In the genomic region with DNA sequence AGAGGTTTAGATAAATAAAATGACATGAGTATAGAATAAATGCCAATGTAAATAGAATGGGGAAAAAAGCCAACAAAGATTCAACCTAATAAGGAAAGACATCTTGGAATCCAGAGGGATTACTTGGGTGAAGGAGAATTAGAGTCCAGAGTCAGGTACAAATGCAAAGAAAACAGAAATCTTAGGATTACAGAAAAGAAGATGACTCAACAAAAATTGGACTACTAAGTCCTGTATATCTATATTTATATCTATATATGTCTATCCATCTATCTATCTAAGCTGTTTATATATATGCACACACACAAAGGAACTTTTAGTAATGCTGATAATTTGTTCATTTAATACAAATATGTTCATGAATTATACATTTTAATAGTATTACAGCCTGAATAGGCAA, we compare ENCODE assay signal across 31 cellular contexts.
"Had no signal": no experiment of that assay in that cellular context is flagged by ENCODE, and none has a peak within 500 bp of the region (broad histone marks: within the 10 kb centered on the region; RNA-seq: fewer than 3 reads in every experiment).

No MANE protein-coding gene starts in this region.

- H3K27ac Mint-ChIP-seq: dendritic cell treated with granulocyte-macrophage colony-stimulating factor and Interleukin-4, amounts not matched to agents 40 ng/mL and 50 ng/mL, for 4 days; mesothelial cell of epicardium; naive B cell; natural killer cell treated with Interleukin-12 subunit alpha and Interleukin-12 subunit beta and Interleukin-15 and Interleukin-18, amount 100 ng/mL, for 72 hours; progenitor cell of endocrine pancreas; stimulated activated memory B cell treated with anti-CD40 and anti-IgM and Interleukin-4, amounts not matched to agents 10 μg/mL and 1 μg/mL and 100 μg/mL, for 72 hours; stimulated activated naive CD8-positive, alpha-beta T cell treated with anti-CD3 and anti-CD28 coated beads, Interleukin-15, Interleukin-2, amounts not matched to agents 100 ng/mL and 50 ng/mL, for 24 hours had no signal

- H3K4me2 ChIP-seq: hepatocyte had no signal

- DNase-seq: colonic mucosa; effector memory CD4-positive, alpha-beta T cell; foreskin keratinocyte; heart left ventricle; kidney; mesenchymal stem cell; mucosa of descending colon; naive B cell; spleen; stimulated activated CD4-positive, alpha-beta T cell treated with anti-CD3 and anti-CD28 coated beads, Interleukin-4, amount 100 ng/mL, for 4 hours; upper lobe of left lung had no signal

- H3K27ac ChIP-seq: colonic mucosa, esophagus muscularis mucosa, foreskin keratinocyte, gastroesophageal sphincter, heart left ventricle, hepatocyte, neutrophil, parathyroid adenoma, right atrium auricular region, skin epidermis, spleen, thoracic aorta, tibial nerve, upper lobe of left lung had no signal

- FAIRE-seq: endothelial cell of umbilical vein, kidney, urothelium cell line had no signal

- H3K4me3 ChIP-seq: colonic mucosa, esophagus muscularis mucosa, gastroesophageal sphincter, heart left ventricle, hepatocyte, lung, mucosa of descending colon, right atrium auricular region, skin epidermis, spleen, thoracic aorta, tibial nerve, upper lobe of left lung had no signal

- H3K9ac ChIP-seq: parathyroid adenoma had no signal

- H3K9me3 Mint-ChIP-seq: dendritic cell treated with granulocyte-macrophage colony-stimulating factor and Interleukin-4, amounts not matched to agents 40 ng/mL and 50 ng/mL, for 4 days; natural killer cell treated with Interleukin-12 subunit alpha and Interleukin-12 subunit beta and Interleukin-15 and Interleukin-18, amount 100 ng/mL, for 72 hours; stimulated activated memory B cell treated with anti-CD40 and anti-IgM and Interleukin-4, amounts not matched to agents 10 μg/mL and 1 μg/mL and 100 μg/mL, for 72 hours; stimulated activated naive CD8-positive, alpha-beta T cell treated with anti-CD3 and anti-CD28 coated beads, Interleukin-15, Interleukin-2, amounts not matched to agents 100 ng/mL and 50 ng/mL, for 24 hours had no signal

- H3K79me2 ChIP-seq: hepatocyte had no signal

- H3K4me1 ChIP-seq: colonic mucosa, esophagus muscularis mucosa, foreskin keratinocyte, gastroesophageal sphincter, heart left ventricle, right atrium auricular region, spleen, tibial nerve, upper lobe of left lung had no signal

- H3K36me3 ChIP-seq: colonic mucosa, thoracic aorta had no signal

- H3K4me1 Mint-ChIP-seq: mesothelial cell of epicardium, neural crest cell had no signal

- H3K9me3 ChIP-seq: colonic mucosa, gastroesophageal sphincter, mucosa of descending colon, neutrophil, right atrium auricular region, thoracic aorta, tibial nerve, upper lobe of left lung had no signal

- H3K4me3 Mint-ChIP-seq: dendritic cell treated with granulocyte-macrophage colony-stimulating factor and Interleukin-4, amounts not matched to agents 40 ng/mL and 50 ng/mL, for 4 days; mesothelial cell of epicardium; naive B cell; natural killer cell treated with Interleukin-12 subunit alpha and Interleukin-12 subunit beta and Interleukin-15 and Interleukin-18, amount 100 ng/mL, for 72 hours; neural crest cell; stimulated activated memory B cell treated with anti-CD40 and anti-IgM and Interleukin-4, amounts not matched to agents 10 μg/mL and 1 μg/mL and 100 μg/mL, for 72 hours; stimulated activated naive CD8-positive, alpha-beta T cell treated with anti-CD3 and anti-CD28 coated beads, Interleukin-15, Interleukin-2, amounts not matched to agents 100 ng/mL and 50 ng/mL, for 24 hours had no signal

- H3K27me3 ChIP-seq: colonic mucosa, esophagus muscularis mucosa, foreskin keratinocyte, gastroesophageal sphincter, heart left ventricle, hepatocyte, neutrophil, right atrium auricular region, spleen, tibial nerve, upper lobe of left lung had no signal

- H3K27me3 Mint-ChIP-seq: dendritic cell treated with granulocyte-macrophage colony-stimulating factor and Interleukin-4, amounts not matched to agents 40 ng/mL and 50 ng/mL, for 4 days; naive B cell; natural killer cell treated with Interleukin-12 subunit alpha and Interleukin-12 subunit beta and Interleukin-15 and Interleukin-18, amount 100 ng/mL, for 72 hours; stimulated activated memory B cell treated with anti-CD40 and anti-IgM and Interleukin-4, amounts not matched to agents 10 μg/mL and 1 μg/mL and 100 μg/mL, for 72 hours; stimulated activated naive CD8-positive, alpha-beta T cell treated with anti-CD3 and anti-CD28 coated beads, Interleukin-15, Interleukin-2, amounts not matched to agents 100 ng/mL and 50 ng/mL, for 24 hours had no signal

- H2AFZ ChIP-seq: hepatocyte, parathyroid adenoma had no signal

- ATAC-seq: foreskin keratinocyte; gastroesophageal sphincter; heart left ventricle; left lobe of liver; mucosa of descending colon; natural killer cell treated with Interleukin-12 subunit alpha and Interleukin-12 subunit beta and Interleukin-15 and Interleukin-18, amount 100 ng/mL, for 72 hours; stimulated activated memory B cell treated with anti-CD40 and anti-IgM and Interleukin-4, amounts not matched to agents 10 μg/mL and 1 μg/mL and 100 μg/mL, for 72 hours had no signal
